Comparison of ENCODE assay signal across 8 cellular contexts in the genomic region with DNA sequence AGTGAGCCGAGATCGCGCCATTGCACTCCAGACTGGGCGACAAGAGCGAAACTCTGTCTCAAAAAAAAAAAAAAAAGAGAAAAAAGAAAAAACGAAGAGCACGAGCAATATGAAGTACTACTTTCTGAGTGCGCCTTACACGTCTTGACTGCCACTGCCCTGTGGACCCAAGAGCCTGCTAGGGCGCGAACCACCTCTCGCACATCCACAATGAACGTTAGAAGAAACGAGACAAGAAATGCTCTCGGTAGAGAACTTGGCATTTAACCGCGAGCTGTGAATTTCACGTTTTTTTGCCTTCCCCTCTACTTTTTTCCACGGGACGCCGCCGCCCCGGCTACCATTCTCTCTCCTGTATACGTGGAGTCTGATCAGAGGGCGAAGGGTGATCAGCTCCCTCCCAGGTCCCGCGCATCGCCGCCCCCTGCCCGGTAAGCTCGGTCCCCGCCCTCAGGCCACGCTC. TPM values are rescaled to one million over a fixed set of nuclear protein-coding genes. Genes with fewer than 3 reads are reported as not detected.
A peak's percentile ranks its signal among the peaks of the same experiment; 100 is the strongest.
DNase-seq lines count a peak whose midpoint lies in the region; ATAC-seq and TF ChIP-seq lines count a peak whose summit lies in the region.

No MANE protein-coding gene starts in this region.

- H3K36me3 ChIP-seq in SJSA1 (peaks cover 42% of the 10 kb centered on the region), prostate gland (no peaks in the 10 kb centered on the region)

- peaks cover 40% of the 10 kb centered on the region for H3K4me1 Mint-ChIP-seq in activated T-cell treated with anti-CD3 and anti-CD28 coated beads, Interleukin-2, amount 50 U/mL, for 72 hours (ENCODE audit: low read depth)

- intact Hi-C loops in prostate gland (cut with DNase I) = loop anchor here (5.0 kb wide), 1 partner anchor 59 kb away; no protein-coding TSS in a partner anchor

- H3K9me3 ChIP-seq in SJSA1 (replicated peaks) = no peaks in the 10 kb centered on the region
- no peaks in the 10 kb centered on the region for H3K9me3 ChIP-seq in prostate gland

- TF ChIP-seq CTCF in fibroblast of mammary gland (conservative IDR thresholded peaks at IDR 0.05; ENCODE audit: control insufficient read depth, insufficient read depth, low read depth, low read length) (no peak), prostate gland (IDR thresholded peaks at IDR 0.05) (no peak)

- H3K9me3 Mint-ChIP-seq in activated T-cell treated with anti-CD3 and anti-CD28 coated beads, Interleukin-2, amount 50 U/mL, for 72 hours = no peaks in the 10 kb centered on the region

- DNase-seq in activated T-cell treated with anti-CD3 and anti-CD28 coated beads, Interleukin-2, amount 50 U/mL, for 72 hours = no peak
- no peak for DNase-seq in activated T-cell treated with anti-CD3 and anti-CD28 coated beads, Interleukin-2, amount 50 U/mL, for 1 hour
- peak in 1 of 2 experiments; percentile 24 for DNase-seq in SJSA1 (ENCODE audit: low read depth in 1 of 2, low spot score in 2 of 2)
- DNase-seq in fibroblast of mammary gland (ENCODE audit: low read depth) = no peak
- DNase-seq in prostate gland (ENCODE audit: low spot score) = no peak
- no peak for DNase-seq in stimulated activated CD4-positive, alpha-beta T cell treated with anti-CD3 and anti-CD28 coated beads, Interleukin-15, amount 100 ng/mL, for 24 hours
- no peak for DNase-seq in activated CD4-positive, CD25-positive, alpha-beta regulatory T cell (lab: John Stamatoyannopoulos, UW)
- DNase-seq in NCI-H2081 (lab: John Stamatoyannopoulos, UW) = no peak

- H3K4me3 Mint-ChIP-seq in activated T-cell treated with anti-CD3 and anti-CD28 coated beads, Interleukin-2, amount 50 U/mL, for 72 hours = peak overlapping the region; percentile 93 to 99

- peak; percentile 18 for ATAC-seq in activated T-cell treated with anti-CD3 and anti-CD28 coated beads, Interleukin-2, amount 50 U/mL, for 72 hours (replicated peaks in 1 of 2)

- H3K4me1 ChIP-seq in SJSA1 (replicated peaks) = peaks cover 3% of the 10 kb centered on the region; the same call in 1 of the 2 replicates
- H3K4me1 ChIP-seq in prostate gland (replicated peaks) = no peaks in the 10 kb centered on the region

- H3K27me3 ChIP-seq in SJSA1 (replicated peaks) (no peaks in the 10 kb centered on the region), prostate gland (replicated peaks; ENCODE audit: insufficient read depth) (no peaks in the 10 kb centered on the region)

- H3K27me3 Mint-ChIP-seq in activated T-cell treated with anti-CD3 and anti-CD28 coated beads, Interleukin-2, amount 50 U/mL, for 72 hours (ENCODE audit: low read depth) = no peaks in the 10 kb centered on the region

- H3K27ac Mint-ChIP-seq in activated T-cell treated with anti-CD3 and anti-CD28 coated beads, Interleukin-2, amount 50 U/mL, for 72 hours = peak overlapping the region; percentile 96

- H3K27ac ChIP-seq in SJSA1 (peak overlapping the region; percentile 85), prostate gland (peak overlapping the region; percentile 95 to 97)

- peak overlapping the region; percentile 79 for H3K4me3 ChIP-seq in SJSA1
- peak overlapping the region; percentile 93 for H3K4me3 ChIP-seq in fibroblast of mammary gland (ENCODE audit: control insufficient read depth, low read depth, low read length)
- H3K4me3 ChIP-seq in prostate gland = peak overlapping the region; percentile 89 to 93

- WGBS in prostate gland = 3% methylated on average over 33 of the region's 33 CpGs

- TF ChIP-seq POLR2A in prostate gland (IDR thresholded peaks at IDR 0.05) = no peak

- H3K36me3 Mint-ChIP-seq in activated T-cell treated with anti-CD3 and anti-CD28 coated beads, Interleukin-2, amount 50 U/mL, for 72 hours (ENCODE audit: insufficient read depth in 2 of 2) = peaks cover 1 to 14% of the 10 kb centered on the region in 2 donors

RNA-seq across cellular contexts. Expression of a gene that starts 0.5 kb away (rescaled TPM):
- 100 to 1,000 TPM in 1 of 2 donors, 10 to 100 TPM in 1; 91.2 to 112 TPM for total RNA-seq in activated T-cell treated with anti-CD3 and anti-CD28 coated beads, Interleukin-2, amount 50 U/mL, for 72 hours
- 49.6 and 65.3 TPM in 2 replicates for total RNA-seq in SJSA1 (2014; rRNA removed; shearing (Covaris generic))
- total RNA-seq in prostate gland = 10 to 100 TPM; 47.3 to 83.4 TPM

RNA-seq across cellular contexts. Expression of a gene that starts 17.1 kb away (rescaled TPM):
- total RNA-seq in activated T-cell treated with anti-CD3 and anti-CD28 coated beads, Interleukin-2, amount 50 U/mL, for 72 hours = under 1 TPM; 0.50 to 0.63 TPM
- not detected in 2 replicates for total RNA-seq in SJSA1 (2014; rRNA removed; shearing (Covaris generic))
- 10 to 100 TPM in 1 of 2 donors, 1 to 10 TPM in 1; 5.0 to 37.1 TPM for total RNA-seq in prostate gland

RNA-seq across cellular contexts. Expression of a gene that starts 22.9 kb away (rescaled TPM):
- 10 to 100 TPM; 23.7 to 25.5 TPM for total RNA-seq in activated T-cell treated with anti-CD3 and anti-CD28 coated beads, Interleukin-2, amount 50 U/mL, for 72 hours
- total RNA-seq in SJSA1 (2014; rRNA removed; shearing (Covaris generic)) = 26.6 and 27.8 TPM in 2 replicates
- total RNA-seq in prostate gland = 10 to 100 TPM; 37.4 to 95.0 TPM

RNA-seq across cellular contexts. Expression of a gene that starts 28.4 kb away (rescaled TPM):
- total RNA-seq in activated T-cell treated with anti-CD3 and anti-CD28 coated beads, Interleukin-2, amount 50 U/mL, for 72 hours = 1 to 10 TPM; 7.4 to 9.7 TPM
- total RNA-seq in SJSA1 (2014; rRNA removed; shearing (Covaris generic)) = not detected in 2 replicates
- 1 to 10 TPM in 1 of 2 donors, not detected in 1; 3.2 TPM for total RNA-seq in prostate gland

RNA-seq across cellular contexts. Expression of a gene that starts 39.3 kb away (rescaled TPM):
- total RNA-seq in activated T-cell treated with anti-CD3 and anti-CD28 coated beads, Interleukin-2, amount 50 U/mL, for 72 hours = 10 to 100 TPM; 40.2 to 40.3 TPM
- 3.2 and 9.7 TPM in 2 replicates for total RNA-seq in SJSA1 (2014; rRNA removed; shearing (Covaris generic))
- total RNA-seq in prostate gland = 10 to 100 TPM; 21.6 to 45.2 TPM
